8 cellular contexts compared by ENCODE assay signal in genomic region chr2:64327510-64328414, GRCh38.
DNase-seq lines count a peak whose midpoint lies in the region; ATAC-seq and TF ChIP-seq lines count a peak whose summit lies in the region.

No MANE protein-coding gene starts in this region.

- H3K4me3 ChIP-seq in BLaER1 treated with 17β-estradiol and CSF1 and Interleukin-3, amounts not matched to agents 10 nM and 100 nM: peak overlapping the region in 1 of 10 experiments; percentile 46; a peak in 2 of 20 replicates
- H3K4me3 ChIP-seq in HFF-Myc (replicated peaks; ENCODE audit: low read depth, low read length) (no peak overlapping the region), hepatocyte (no peak overlapping the region), smooth muscle cell (no peak overlapping the region)

- H3K9me3 ChIP-seq in BLaER1 treated with 17β-estradiol and CSF1 and Interleukin-3, amounts not matched to agents 10 nM and 100 nM (replicated peaks in 1 of 11): no peaks in the 10 kb centered on the region
- no peaks in the 10 kb centered on the region for H3K9me3 ChIP-seq in hepatocyte (ENCODE audit: low read depth)
- no peaks in the 10 kb centered on the region for H3K9me3 ChIP-seq in smooth muscle cell (replicated peaks; ENCODE audit: low read depth)

- peak overlapping the region in 6 of 11 experiments; percentile 26 to 69 (median 40); a peak in 7 of 22 replicates for H3K27ac ChIP-seq in BLaER1 treated with 17β-estradiol and CSF1 and Interleukin-3, amounts not matched to agents 10 nM and 100 nM
- H3K27ac ChIP-seq in angular gyrus (ENCODE audit: low read depth, low read length) (peak overlapping the region; percentile 2), hepatocyte (no peak overlapping the region), smooth muscle cell (ENCODE audit: low read depth) (no peak overlapping the region)

- peak; percentile 64 for ATAC-seq in SK-N-SH treated with all-trans-retinoic acid at 6 μM for 48 hours

- DNase-seq in HFF-Myc (ENCODE audit: extremely low read depth, low read depth) (no peak), hepatocyte (ENCODE audit: low spot score) (peak; percentile 30), smooth muscle cell (lab: John Stamatoyannopoulos, UW; ENCODE audit: unreplicated experiment) (no peak), AG08396 (ENCODE audit: low spot score) (no peak), HPDE6-E6E7 (ENCODE audit: extremely low spot score) (no peak)

- H3K4me1 ChIP-seq in BLaER1 treated with 17β-estradiol and CSF1 and Interleukin-3, amounts not matched to agents 10 nM and 100 nM: peaks cover 12 to 53% (median 26%) of the 10 kb centered on the region in 10 experiments
- H3K4me1 ChIP-seq in hepatocyte (ENCODE audit: insufficient read depth) (peaks cover 5% of the 10 kb centered on the region), smooth muscle cell (ENCODE audit: low read depth) (peaks cover 18% of the 10 kb centered on the region)

- no peaks in the 10 kb centered on the region for H4K20me1 ChIP-seq in BLaER1 treated with 17β-estradiol and CSF1 and Interleukin-3, amounts not matched to agents 10 nM and 100 nM
- H4K20me1 ChIP-seq in hepatocyte (ENCODE audit: insufficient read depth, poor library complexity, severe bottlenecking) (no peaks in the 10 kb centered on the region), smooth muscle cell (ENCODE audit: low read depth) (no peaks in the 10 kb centered on the region)

- H3K9ac ChIP-seq in BLaER1 treated with 17β-estradiol and CSF1 and Interleukin-3, amounts not matched to agents 10 nM and 100 nM: peak overlapping the region in 9 of 11 experiments; percentile 32 to 63 (median 47); a peak in 14 of 22 replicates
- no peak overlapping the region for H3K9ac ChIP-seq in smooth muscle cell (ENCODE audit: low read depth)

- H3K36me3 ChIP-seq in BLaER1 treated with 17β-estradiol and CSF1 and Interleukin-3, amounts not matched to agents 10 nM and 100 nM: no peaks in the 10 kb centered on the region
- H3K36me3 ChIP-seq in hepatocyte (replicated peaks; ENCODE audit: insufficient read depth, low read depth): no peaks in the 10 kb centered on the region
- H3K36me3 ChIP-seq in smooth muscle cell (ENCODE audit: low read depth): no peaks in the 10 kb centered on the region

- no peaks in the 10 kb centered on the region for H3F3A ChIP-seq in smooth muscle cell (ENCODE audit: low read depth)

- peak overlapping the region; percentile 68 to 89 (median 74) for H3K4me2 ChIP-seq in BLaER1 treated with 17β-estradiol and CSF1 and Interleukin-3, amounts not matched to agents 10 nM and 100 nM
- H3K4me2 ChIP-seq in hepatocyte: no peak overlapping the region
- H3K4me2 ChIP-seq in smooth muscle cell: no peak overlapping the region

- no peaks in the 10 kb centered on the region for H3K9me2 ChIP-seq in hepatocyte (replicated peaks; ENCODE audit: insufficient read depth)

- WGBS in hepatocyte (ENCODE audit: low lambda C conversion rate, missing lambda C conversion rate): 76% methylated on average over 16 of the region's 16 CpGs
- WGBS in smooth muscle cell (ENCODE audit: low lambda C conversion rate): 79% methylated on average over 14 of the region's 16 CpGs

- H3K79me2 ChIP-seq in hepatocyte: no peaks in the 10 kb centered on the region
- no peaks in the 10 kb centered on the region for H3K79me2 ChIP-seq in smooth muscle cell (ENCODE audit: low read depth)

- TF ChIP-seq CTCF in HFF-Myc (IDR thresholded peaks at IDR 0.05; ENCODE audit: low read depth, low read length, missing control alignments) (peak; percentile 51), hepatocyte (IDR thresholded peaks at IDR 0.05; ENCODE audit: poor library complexity) (peak; percentile 32), smooth muscle cell (IDR thresholded peaks at IDR 0.05; ENCODE audit: borderline replicate concordance, insufficient read depth, poor library complexity, severe bottlenecking) (peak; percentile 21)

- H2AFZ ChIP-seq in hepatocyte: no peak overlapping the region
- H2AFZ ChIP-seq in smooth muscle cell (ENCODE audit: low read depth): peak overlapping the region; percentile 42

- no peaks in the 10 kb centered on the region for H3K27me3 ChIP-seq in BLaER1 treated with 17β-estradiol and CSF1 and Interleukin-3, amounts not matched to agents 10 nM and 100 nM
- H3K27me3 ChIP-seq in hepatocyte: no peaks in the 10 kb centered on the region
- H3K27me3 ChIP-seq in smooth muscle cell (ENCODE audit: low read depth): no peaks in the 10 kb centered on the region

TF ChIP-seq in SK-N-SH treated with all-trans-retinoic acid at 6 μM for 48 hours, 23 proteins besides CTCF, POLR2A, EP300 and RAD21:
- TF ChIP-seq BACH2 (CRISPR knock-in tag; IDR thresholded peaks at IDR 0.05; ENCODE audit: borderline replicate concordance) (no peak), ZNF565 (CRISPR knock-in tag; conservative IDR thresholded peaks at IDR 0.05; ENCODE audit: low read depth) (no peak), ZNF70 (CRISPR knock-in tag; IDR thresholded peaks at IDR 0.05) (no peak), ZFP3 (CRISPR knock-in tag; IDR thresholded peaks at IDR 0.05) (no peak), ZNF8 (CRISPR knock-in tag; IDR thresholded peaks at IDR 0.05) (no peak), TCF4 (CRISPR knock-in tag; IDR thresholded peaks at IDR 0.05; ENCODE audit: borderline replicate concordance) (no peak), RARB (CRISPR knock-in tag; IDR thresholded peaks at IDR 0.05) (no peak), GLIS3 (CRISPR knock-in tag; IDR thresholded peaks at IDR 0.05) (no peak), PPARA (CRISPR knock-in tag; IDR thresholded peaks at IDR 0.05; ENCODE audit: borderline replicate concordance) (no peak), CSRNP3 (CRISPR knock-in tag; IDR thresholded peaks at IDR 0.05) (no peak), ESRRG (CRISPR knock-in tag; IDR thresholded peaks at IDR 0.05) (no peak), ZC3H10 (CRISPR knock-in tag; IDR thresholded peaks at IDR 0.05) (no peak), ARNTL (CRISPR knock-in tag; IDR thresholded peaks at IDR 0.05; ENCODE audit: borderline replicate concordance, low read depth) (no peak), CREB5 (CRISPR knock-in tag; IDR thresholded peaks at IDR 0.05; ENCODE audit: low read depth) (no peak)
- TF ChIP-seq, protein P1, sequence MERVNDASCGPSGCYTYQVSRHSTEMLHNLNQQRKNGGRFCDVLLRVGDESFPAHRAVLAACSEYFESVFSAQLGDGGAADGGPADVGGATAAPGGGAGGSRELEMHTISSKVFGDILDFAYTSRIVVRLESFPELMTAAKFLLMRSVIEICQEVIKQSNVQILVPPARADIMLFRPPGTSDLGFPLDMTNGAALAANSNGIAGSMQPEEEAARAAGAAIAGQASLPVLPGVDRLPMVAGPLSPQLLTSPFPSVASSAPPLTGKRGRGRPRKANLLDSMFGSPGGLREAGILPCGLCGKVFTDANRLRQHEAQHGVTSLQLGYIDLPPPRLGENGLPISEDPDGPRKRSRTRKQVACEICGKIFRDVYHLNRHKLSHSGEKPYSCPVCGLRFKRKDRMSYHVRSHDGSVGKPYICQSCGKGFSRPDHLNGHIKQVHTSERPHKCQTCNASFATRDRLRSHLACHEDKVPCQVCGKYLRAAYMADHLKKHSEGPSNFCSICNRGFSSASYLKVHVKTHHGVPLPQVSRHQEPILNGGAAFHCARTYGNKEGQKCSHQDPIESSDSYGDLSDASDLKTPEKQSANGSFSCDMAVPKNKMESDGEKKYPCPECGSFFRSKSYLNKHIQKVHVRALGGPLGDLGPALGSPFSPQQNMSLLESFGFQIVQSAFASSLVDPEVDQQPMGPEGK (CRISPR knock-in tag; IDR thresholded peaks at IDR 0.05; ENCODE audit: borderline replicate concordance): no peak
- TF ChIP-seq, protein P2, sequence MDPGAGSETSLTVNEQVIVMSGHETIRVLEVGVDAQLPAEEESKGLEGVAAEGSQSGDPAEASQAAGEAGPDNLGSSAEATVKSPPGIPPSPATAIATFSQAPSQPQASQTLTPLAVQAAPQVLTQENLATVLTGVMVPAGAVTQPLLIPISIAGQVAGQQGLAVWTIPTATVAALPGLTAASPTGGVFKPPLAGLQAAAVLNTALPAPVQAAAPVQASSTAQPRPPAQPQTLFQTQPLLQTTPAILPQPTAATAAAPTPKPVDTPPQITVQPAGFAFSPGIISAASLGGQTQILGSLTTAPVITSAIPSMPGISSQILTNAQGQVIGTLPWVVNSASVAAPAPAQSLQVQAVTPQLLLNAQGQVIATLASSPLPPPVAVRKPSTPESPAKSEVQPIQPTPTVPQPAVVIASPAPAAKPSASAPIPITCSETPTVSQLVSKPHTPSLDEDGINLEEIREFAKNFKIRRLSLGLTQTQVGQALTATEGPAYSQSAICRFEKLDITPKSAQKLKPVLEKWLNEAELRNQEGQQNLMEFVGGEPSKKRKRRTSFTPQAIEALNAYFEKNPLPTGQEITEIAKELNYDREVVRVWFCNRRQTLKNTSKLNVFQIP (CRISPR knock-in tag; IDR thresholded peaks at IDR 0.05; ENCODE audit: borderline replicate concordance, low read depth): no peak

Comparison
In these comparisons a context has a peak if more than half of its experiments do, and no peak if none do; other contexts are left out.
1. H3K27ac ChIP-seq: peak in BLaER1 treated with 17β-estradiol and CSF1 and Interleukin-3, amounts not matched to agents 10 nM and 100 nM (6 of 11) and angular gyrus (single experiment); none in hepatocyte (single experiment) and smooth muscle cell (single experiment).
2. H3K4me2 ChIP-seq: peak in BLaER1 treated with 17β-estradiol and CSF1 and Interleukin-3, amounts not matched to agents 10 nM and 100 nM (11 of 11); none in hepatocyte (single experiment) and smooth muscle cell (single experiment).
3. Peak in every context shown above with its lines, with median percentiles within 50 percentile points of each other: CTCF ChIP-seq.